In the genomic region with DNA sequence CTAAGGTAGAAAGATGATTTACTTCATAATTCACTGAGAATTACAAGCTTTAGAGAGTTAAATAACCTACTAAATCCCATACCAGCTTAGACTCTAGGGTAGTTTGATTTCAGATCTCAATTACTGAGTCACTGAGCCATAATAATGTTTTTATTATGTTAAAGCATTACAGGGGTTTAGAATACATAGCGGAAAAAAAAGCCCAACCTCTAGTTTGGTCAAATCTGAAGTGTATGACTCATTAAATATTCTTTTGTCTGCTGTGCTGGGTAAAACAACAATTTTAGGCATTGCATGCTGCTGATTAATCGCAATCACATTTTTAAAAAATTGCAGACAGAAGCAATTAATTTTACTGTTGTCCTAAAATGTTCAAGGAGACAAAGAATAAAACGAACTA, we compare ENCODE assay signal across 24 cellular contexts. TPM values are rescaled to one million over a fixed set of nuclear protein-coding genes. Genes with fewer than 3 reads are reported as not detected.
"Had no signal": no experiment of that assay in that cellular context is flagged by ENCODE, and none has a peak within 500 bp of the region (broad histone marks: within the 10 kb centered on the region; RNA-seq: fewer than 3 reads in every experiment).

No MANE protein-coding gene starts in this region.

- DNase-seq: colonic mucosa; dermis blood vessel endothelial cell; endodermal cell; erythroblast; heart left ventricle; hippocampal formation; kidney glomerular epithelial cell; mucosa of descending colon; naive thymus-derived CD8-positive, alpha-beta T cell; ovary; right lobe of liver; stimulated activated CD4-positive, alpha-beta T cell treated with anti-CD3 and anti-CD28 coated beads, Interleukin-4, amount 100 ng/mL, for 1 hour; stimulated activated CD8-positive, alpha-beta memory T cell treated with anti-CD3 and anti-CD28 coated beads, Interleukin-4, amount 100 ng/mL, for 48 hours; testis; upper lobe of right lung had no signal

- H3K27me3 ChIP-seq: colonic mucosa, heart left ventricle, ovary, right lobe of liver, testis, tibial nerve, upper lobe of right lung, vagina had no signal

- H3K36me3 ChIP-seq: colonic mucosa, heart left ventricle, ovary, right lobe of liver, tibial nerve, upper lobe of right lung, vagina had no signal

- ATAC-seq: heart left ventricle; mucosa of descending colon; naive thymus-derived CD8-positive, alpha-beta T cell; right lobe of liver; stimulated activated effector memory CD8-positive, alpha-beta T cell treated with anti-CD3 and anti-CD28 coated beads, Interleukin-12 subunit alpha, Interleukin-12 subunit beta, amount 100 ng/mL, for 72 hours; upper lobe of right lung had no signal

- FAIRE-seq: endothelial cell of umbilical vein, frontal cortex, islet of Langerhans had no signal

- H3K27ac ChIP-seq: colonic mucosa, heart left ventricle, ovary, right lobe of liver, testis, tibial nerve, upper lobe of right lung, vagina had no signal

- H3K4me3 ChIP-seq: colonic mucosa, heart left ventricle, mucosa of descending colon, ovary, right lobe of liver, testis, tibial nerve, upper lobe of right lung, vagina had no signal

- H3K9me3 ChIP-seq: colonic mucosa, mucosa of descending colon, ovary, right lobe of liver, testis, tibial nerve, upper lobe of right lung, vagina had no signal

- H3K4me1 ChIP-seq: colonic mucosa, heart left ventricle, right lobe of liver, testis, tibial nerve, upper lobe of right lung, vagina had no signal

RNA-seq across cellular contexts. Expression of a gene that starts 48.5 kb away (rescaled TPM):
- total RNA-seq: dermis blood vessel endothelial cell, endothelial cell of umbilical vein, glomerular endothelial cell, lung microvascular endothelial cell had no signal
- polyA plus RNA-seq: endothelial cell of umbilical vein; liver; naive thymus-derived CD8-positive, alpha-beta T cell had no signal
